16 cellular contexts compared by ENCODE assay signal in genomic region chr1:93769767-93770166, GRCh38.
DNase-seq lines count a peak whose midpoint lies in the region; ATAC-seq and TF ChIP-seq lines count a peak whose summit lies in the region.
"Had no signal": no experiment of that assay in that cellular context is flagged by ENCODE, and none has a peak within 500 bp of the region (broad histone marks: within the 10 kb centered on the region; RNA-seq: fewer than 3 reads in every experiment).

No MANE protein-coding gene starts in this region.

- no peaks in the 10 kb centered on the region for H3K36me3 ChIP-seq in BLaER1 treated with 17β-estradiol and CSF1 and Interleukin-3, amounts not matched to agents 10 nM and 100 nM
- H3K36me3 ChIP-seq in HEK293 (ENCODE audit: control insufficient read depth in 2 of 2, insufficient read depth in 1 of 2, low read length in 2 of 2), result no peaks in the 10 kb centered on the region
- H3K36me3 ChIP-seq in adipocyte (ENCODE audit: control insufficient read depth, insufficient read depth, low read length, severe bottlenecking), result no peaks in the 10 kb centered on the region
- H3K36me3 ChIP-seq in adrenal gland (replicated peaks in 1 of 2), result no peaks in the 10 kb centered on the region
- H3K36me3 ChIP-seq: HAP-1 had no signal

- intact Hi-C loops in adrenal gland (cut with DNase I), result no loop called here

- H3K27ac ChIP-seq in BLaER1 treated with 17β-estradiol and CSF1 and Interleukin-3, amounts not matched to agents 10 nM and 100 nM, result peak overlapping the region in 1 of 11 experiments; percentile 17; a peak in 1 of 22 replicates
- H3K27ac ChIP-seq in HEK293 (ENCODE audit: extremely low read depth, low read depth, low read length), result no peak overlapping the region
- no peak overlapping the region for H3K27ac ChIP-seq in adrenal gland
- H3K27ac ChIP-seq: SK-N-MC had no signal

- no peak for TF ChIP-seq POLR2A in adrenal gland (IDR thresholded peaks at IDR 0.05)

- H3K9me3 Mint-ChIP-seq in nephron, result no peaks in the 10 kb centered on the region
- H3K9me3 Mint-ChIP-seq: T-cell had no signal

- H3K4me3 ChIP-seq in BLaER1 treated with 17β-estradiol and CSF1 and Interleukin-3, amounts not matched to agents 10 nM and 100 nM, result no peak overlapping the region
- no peak overlapping the region for H3K4me3 ChIP-seq in HEK293 (ENCODE audit: low read depth, low read length)
- H3K4me3 ChIP-seq in adipocyte (ENCODE audit: low read length), result peak overlapping the region; percentile 48
- H3K4me3 ChIP-seq in adrenal gland, result no peak overlapping the region
- H3K4me3 ChIP-seq: HAP-1 had no signal

- no peak for ATAC-seq in HG03460 (IDR thresholded peaks at IDR 0.05; ENCODE audit: unreplicated experiment)
- ATAC-seq: T-cell had no signal

- H3K27me3 Mint-ChIP-seq in nephron (ENCODE audit: low read depth), result peaks cover 3% of the 10 kb centered on the region

- CTCF ChIA-PET in HEK293 (lab: Yijun Ruan, JAX), result interaction anchor here (1.1 to 2.1 kb wide), 2 partner anchors 11 to 44 kb away, joined by 3 to 8 read pairs; no protein-coding TSS in a partner anchor

- no peak overlapping the region for H3K4me3 Mint-ChIP-seq in nephron
- H3K4me3 Mint-ChIP-seq: T-cell had no signal

- TF ChIP-seq CTCF in HEK293 (tag by site-specific recombination; IDR thresholded peaks at IDR 0.05) (no peak), nephron (IDR thresholded peaks at IDR 0.05; ENCODE audit: unreplicated experiment in 3 of 3) (no peak), adrenal gland (IDR thresholded peaks at IDR 0.05) (no peak)

- DNase-seq in adipocyte (ENCODE audit: low read depth) (no peak), NCI-H128 (lab: John Stamatoyannopoulos, UW; ENCODE audit: unreplicated experiment) (no peak), midbrain (lab: John Stamatoyannopoulos, UW) (no peak), adrenal gland (no peak)
- DNase-seq: ACHN; CD4-positive, CD25-positive, alpha-beta regulatory T cell; COR-L47; GDM1; NCI-H2081; T-cell had no signal

- peaks cover 68% of the 10 kb centered on the region for H3K4me1 Mint-ChIP-seq in nephron

- H4K20me1 ChIP-seq in BLaER1 treated with 17β-estradiol and CSF1 and Interleukin-3, amounts not matched to agents 10 nM and 100 nM, result peaks cover 0 to 4% (median 0%) of the 10 kb centered on the region in 11 experiments; a peak in 1 of 22 replicates

- no peak overlapping the region for H3K9ac ChIP-seq in BLaER1 treated with 17β-estradiol and CSF1 and Interleukin-3, amounts not matched to agents 10 nM and 100 nM
- H3K9ac ChIP-seq in adipocyte (ENCODE audit: low read length), result peak overlapping the region; percentile 77

- H3K4me2 ChIP-seq in BLaER1 treated with 17β-estradiol and CSF1 and Interleukin-3, amounts not matched to agents 10 nM and 100 nM, result peak overlapping the region in 10 of 11 experiments; percentile 13 to 80 (median 67); a peak in 15 of 22 replicates

- 76 to 93% (median 86%) methylated on average over 1 of the region's 1 CpG for WGBS in adrenal gland, 4 donors

- H3K27me3 ChIP-seq in BLaER1 treated with 17β-estradiol and CSF1 and Interleukin-3, amounts not matched to agents 10 nM and 100 nM, result no peaks in the 10 kb centered on the region
- H3K27me3 ChIP-seq in adipocyte (replicated peaks; ENCODE audit: control insufficient read depth, insufficient read depth, low read length) (no peaks in the 10 kb centered on the region), adrenal gland (no peaks in the 10 kb centered on the region)

- no peaks in the 10 kb centered on the region for H3K9me3 ChIP-seq in BLaER1 treated with 17β-estradiol and CSF1 and Interleukin-3, amounts not matched to agents 10 nM and 100 nM (replicated peaks in 1 of 11)
- H3K9me3 ChIP-seq in HEK293 (ENCODE audit: control insufficient read depth, insufficient read depth, low read depth, low read length) (no peaks in the 10 kb centered on the region), adipocyte (ENCODE audit: control insufficient read depth, low read length) (no peaks in the 10 kb centered on the region), adrenal gland (replicated peaks in 1 of 3) (no peaks in the 10 kb centered on the region)
- H3K9me3 ChIP-seq: HAP-1 had no signal

- H3K27ac Mint-ChIP-seq in nephron, result peak overlapping the region; percentile 85 to 94 (median 86)
- H3K27ac Mint-ChIP-seq: CD4-positive, CD25-positive, alpha-beta regulatory T cell; T-cell had no signal

- POLR2A ChIA-PET in HEK293 (lab: Yijun Ruan, JAX), result no interaction called here

- peaks cover 18 to 31% (median 25%) of the 10 kb centered on the region in 10 experiments for H3K4me1 ChIP-seq in BLaER1 treated with 17β-estradiol and CSF1 and Interleukin-3, amounts not matched to agents 10 nM and 100 nM
- H3K4me1 ChIP-seq in HEK293 (ENCODE audit: control insufficient read depth, insufficient read depth, low read length) (peaks cover 11% of the 10 kb centered on the region), adipocyte (ENCODE audit: control insufficient read depth, insufficient read depth, low read length) (peaks cover 26% of the 10 kb centered on the region), adrenal gland (replicated peaks in 1 of 2) (peaks cover 0 to 8% of the 10 kb centered on the region in 2 donors)

- no peaks in the 10 kb centered on the region for H3K36me3 Mint-ChIP-seq in nephron (ENCODE audit: low read depth)
- H3K36me3 Mint-ChIP-seq: CD4-positive, CD25-positive, alpha-beta regulatory T cell; T-cell had no signal

TF ChIP-seq in HEK293, 187 proteins besides CTCF, POLR2A, EP300 and RAD21:
- peak; percentile 55 for TF ChIP-seq GLIS1 (tag by site-specific recombination; IDR thresholded peaks at IDR 0.05)
- peak; percentile 74 for TF ChIP-seq ZIC2 (tag by site-specific recombination; IDR thresholded peaks at IDR 0.05)
- no peak for TF ChIP-seq ZNF423 (tag by site-specific recombination; IDR thresholded peaks at IDR 0.05)
